In genomic region chr2:12842917-12843316, GRCh38 we compare ENCODE assay signal across 29 cellular contexts.
"Had no signal": no experiment of that assay in that cellular context is flagged by ENCODE, and none has a peak within 500 bp of the region (broad histone marks: within the 10 kb centered on the region; RNA-seq: fewer than 3 reads in every experiment).

No MANE protein-coding gene starts in this region.

- FAIRE-seq: colon, endothelial cell of umbilical vein, frontal cortex, small intestine had no signal

- ATAC-seq: left ventricle myocardium superior; lower lobe of right lung; naive thymus-derived CD4-positive, alpha-beta T cell; right lobe of liver; stimulated activated naive CD8-positive, alpha-beta T cell treated with anti-CD3 and anti-CD28 coated beads, Interleukin-15, amount 100 ng/mL, for 72 hours had no signal

- H3K4me1 Mint-ChIP-seq: immature natural killer cell; naive thymus-derived CD4-positive, alpha-beta T cell; stimulated activated naive CD8-positive, alpha-beta T cell treated with anti-CD3 and anti-CD28 coated beads, Interleukin-15, amount 100 ng/mL, for 72 hours had no signal

- H3K79me2 ChIP-seq: parathyroid adenoma had no signal

- H3K36me3 Mint-ChIP-seq: neural progenitor cell had no signal

- H2AFZ ChIP-seq: neural progenitor cell, parathyroid adenoma had no signal

- H3K36me3 ChIP-seq: esophagus squamous epithelium, lower lobe of right lung, neural progenitor cell, right lobe of liver, suprapubic skin, transverse colon, vagina had no signal

- H3K27me3 Mint-ChIP-seq: progenitor cell of endocrine pancreas had no signal

- H3K4me2 ChIP-seq: neural progenitor cell had no signal

- H3K4me1 ChIP-seq: esophagus squamous epithelium, lower lobe of right lung, neural progenitor cell, parathyroid adenoma, right lobe of liver, suprapubic skin, transverse colon, vagina had no signal

- DNase-seq: dorsolateral prefrontal cortex; effector CD8-positive, alpha-beta T cell; erythroblast; esophagus squamous epithelium; hypothalamus; immature natural killer cell; islet precursor cell; left ventricle myocardium superior; lower lobe of right lung; mesenchymal stem cell; midbrain; naive thymus-derived CD4-positive, alpha-beta T cell; right lobe of liver; small intestine; stimulated activated CD4-positive, alpha-beta T cell treated with anti-CD3 and anti-CD28 coated beads, Interleukin-15, amount 100 ng/mL, for 24 hours; stimulated activated CD4-positive, alpha-beta T cell treated with anti-CD3 and anti-CD28 coated beads, Interleukin-2, amount 100 ng/mL, for 48 hours; stimulated activated CD8-positive, alpha-beta memory T cell treated with anti-CD3 and anti-CD28 coated beads, Interleukin-4, amount 100 ng/mL, for 48 hours; stimulated activated naive CD4-positive, alpha-beta T cell; stimulated activated naive CD8-positive, alpha-beta T cell treated with anti-CD3 and anti-CD28 coated beads, Interleukin-15, amount 100 ng/mL, for 72 hours; transverse colon had no signal

- H3K9ac ChIP-seq: neural progenitor cell, parathyroid adenoma had no signal

- H3K27ac ChIP-seq: dorsolateral prefrontal cortex, esophagus squamous epithelium, lower lobe of right lung, neural progenitor cell, parathyroid adenoma, right lobe of liver, suprapubic skin, transverse colon, vagina had no signal

- H3K27me3 ChIP-seq: neural progenitor cell, right lobe of liver, suprapubic skin, transverse colon, vagina had no signal

- H3K4me3 Mint-ChIP-seq: immature natural killer cell; naive thymus-derived CD4-positive, alpha-beta T cell; nephron; neural progenitor cell; stimulated activated naive CD8-positive, alpha-beta T cell treated with anti-CD3 and anti-CD28 coated beads, Interleukin-15, amount 100 ng/mL, for 72 hours had no signal

- H3K9me3 Mint-ChIP-seq: immature natural killer cell; nephron; neural progenitor cell; stimulated activated naive CD8-positive, alpha-beta T cell treated with anti-CD3 and anti-CD28 coated beads, Interleukin-15, amount 100 ng/mL, for 72 hours had no signal

- H3K9me3 ChIP-seq: esophagus squamous epithelium, lower lobe of right lung, right lobe of liver, suprapubic skin, transverse colon, vagina had no signal

- H3K4me3 ChIP-seq: dorsolateral prefrontal cortex, esophagus squamous epithelium, lower lobe of right lung, neural progenitor cell, right lobe of liver, suprapubic skin, transverse colon, vagina had no signal

- H3K27ac Mint-ChIP-seq: immature natural killer cell; naive thymus-derived CD4-positive, alpha-beta T cell; nephron; neural progenitor cell; progenitor cell of endocrine pancreas; stimulated activated naive CD8-positive, alpha-beta T cell treated with anti-CD3 and anti-CD28 coated beads, Interleukin-15, amount 100 ng/mL, for 72 hours had no signal
